Comparison of ENCODE assay signal across 8 cellular contexts in genomic region chr6:1613631-1614447, GRCh38. TPM values are rescaled to one million over a fixed set of nuclear protein-coding genes. Genes with fewer than 3 reads are reported as not detected.
DNase-seq lines count a peak whose midpoint lies in the region; ATAC-seq and TF ChIP-seq lines count a peak whose summit lies in the region.

No MANE protein-coding gene starts in this region.

- no peak overlapping the region for H2AFZ ChIP-seq in Karpas-422 (ENCODE audit: low read length)

- no peaks in the 10 kb centered on the region for H3K79me2 ChIP-seq in Karpas-422 (ENCODE audit: low read length)

- H3K9ac ChIP-seq in Karpas-422 (ENCODE audit: low read length), result no peak overlapping the region

- no peaks in the 10 kb centered on the region for H3K27me3 ChIP-seq in Karpas-422 (ENCODE audit: low read length)

- TF ChIP-seq CTCF in RWPE1 (conservative IDR thresholded peaks at IDR 0.05; ENCODE audit: low read depth) (no peak), foreskin fibroblast (IDR thresholded peaks at IDR 0.05; ENCODE audit: low read depth, low read length) (no peak)

- no peak overlapping the region for H3K4me2 ChIP-seq in Karpas-422 (ENCODE audit: low read depth, low read length, poor library complexity, severe bottlenecking)

- CTCF ChIA-PET in RWPE1 (lab: Yijun Ruan, JAX), result interaction anchor here (0.7 kb wide), 1 partner anchor 17 kb away, joined by 3 read pairs; no protein-coding TSS in a partner anchor

- H3K27ac ChIP-seq in RWPE1, result no peak overlapping the region
- H3K27ac ChIP-seq in Karpas-422 (ENCODE audit: low read length), result no peak overlapping the region

- no peaks in the 10 kb centered on the region for H3K36me3 ChIP-seq in Karpas-422 (ENCODE audit: insufficient read depth, low read length)

- H3K9me2 ChIP-seq in Karpas-422 (replicated peaks; ENCODE audit: insufficient read depth, low read length), result no peaks in the 10 kb centered on the region

- DNase-seq in ELF-1 (ENCODE audit: low read depth, low spot score) (peak; percentile 85), RWPE1 (ENCODE audit: low spot score) (peak; percentile 50), foreskin fibroblast (peak in 1 of 2 donors; percentile 49), retina (peak; percentile 67), Karpas-422 (no peak), MV-4-11 (lab: John Stamatoyannopoulos, UW) (no peak), GOT3 (lab: John Stamatoyannopoulos, UW) (no peak)

- POLR2A ChIA-PET in RWPE1 (lab: Yijun Ruan, JAX; ENCODE audit: low non-redundant PET), result no interaction called here

- H3K4me3 ChIP-seq in foreskin fibroblast (ENCODE audit: low read depth in 1 of 2, low read length in 2 of 2) (peak overlapping the region; percentile 78 to 79), Karpas-422 (ENCODE audit: low read length) (no peak overlapping the region)

- no peaks in the 10 kb centered on the region for H3K9me3 ChIP-seq in Karpas-422 (ENCODE audit: low read length)

- ATAC-seq in GM18502 (IDR thresholded peaks at IDR 0.05; ENCODE audit: poor library complexity, unreplicated experiment), result no peak

- H3K4me1 ChIP-seq in Karpas-422 (ENCODE audit: low read length), result no peaks in the 10 kb centered on the region

- no peaks in the 10 kb centered on the region for H4K20me1 ChIP-seq in Karpas-422 (ENCODE audit: insufficient read depth, low read depth, low read length)

RNA-seq across cellular contexts. Expression of gene FOXC1, which starts 4.1 kb away (rescaled TPM):
- total RNA-seq in Karpas-422 (2014; rRNA removed; shearing (Covaris generic); ENCODE audit: low replicate concordance), result not detected in 2 replicates

Comparison
In these comparisons a context has a peak if more than half of its experiments do, and no peak if none do; other contexts are left out.
1. DNase-seq: peak in ELF-1 (single experiment), RWPE1 (single experiment) and retina (single experiment); none in Karpas-422 (single experiment), MV-4-11 (single experiment) and GOT3 (single experiment).